ENCODE assay signal across 8 cellular contexts in genomic region chr18:9095297-9096012, GRCh38. TPM values are rescaled to one million over a fixed set of nuclear protein-coding genes. Genes with fewer than 3 reads are reported as not detected.
DNase-seq lines count a peak whose midpoint lies in the region; ATAC-seq and TF ChIP-seq lines count a peak whose summit lies in the region.

No MANE protein-coding gene starts in this region.

- TF ChIP-seq CTCF in stomach (IDR thresholded peaks at IDR 0.05), result no peak

- no peak for TF ChIP-seq EP300 in stomach (IDR thresholded peaks at IDR 0.05)

- H3K27me3 ChIP-seq in esophagus (ENCODE audit: control insufficient read depth in 1 of 2, insufficient read depth in 2 of 2, low read length in 2 of 2), result no peaks in the 10 kb centered on the region
- no peaks in the 10 kb centered on the region for H3K27me3 ChIP-seq in stomach

- H3K27ac ChIP-seq in esophagus (ENCODE audit: low read depth in 2 of 2, low read length in 1 of 2), result peak overlapping the region; percentile 5 to 35
- peak overlapping the region in 4 of 5 donors; percentile 44 to 75 (median 69) for H3K27ac ChIP-seq in stomach

- intact Hi-C loops in stomach (cut with DNase I; ENCODE audit: low total_unique reads), result no loop called here

- 49 to 55% methylated on average over 9 of the region's 9 CpGs for WGBS in esophagus, 2 donors
- whole genome bisulfite sequencing in stomach, 5 donors, result 37 to 50% (median 39%) methylated on average over 9 of the region's 9 CpGs

- H3K36me3 ChIP-seq in esophagus (ENCODE audit: control insufficient read depth in 2 of 2, insufficient read depth in 2 of 2, low read length in 1 of 2) (no peaks in the 10 kb centered on the region), stomach (no peaks in the 10 kb centered on the region)

- no peak overlapping the region for H3K4me3 ChIP-seq in esophagus (ENCODE audit: low read depth in 1 of 2, low read length in 2 of 2)
- no peak overlapping the region for H3K4me3 ChIP-seq in stomach

- DNase-seq in SKM-1 (lab: John Stamatoyannopoulos, UW; ENCODE audit: unreplicated experiment) (peak; percentile 18), SKM-1 treated with dmso at 0.1 percent for 144 hours (lab: John Stamatoyannopoulos, UW; ENCODE audit: unreplicated experiment) (no peak), T-helper 9 cell (peak; percentile 15), stomach (no peak), kidney tubule cell (ENCODE audit: low spot score) (no peak), GM19240 (ENCODE audit: insufficient read length, low spot score) (no peak)

- H3K4me1 ChIP-seq in esophagus (ENCODE audit: control insufficient read depth in 2 of 2, insufficient read depth in 2 of 2, low read length in 1 of 2) (no peaks in the 10 kb centered on the region), stomach (peaks cover 14 to 34% (median 19%) of the 10 kb centered on the region in 4 donors)

- TF ChIP-seq POLR2A in stomach (IDR thresholded peaks at IDR 0.05), result no peak

- H3K9me3 ChIP-seq in esophagus (ENCODE audit: control insufficient read depth in 2 of 2, insufficient read depth in 1 of 2, low read depth in 1 of 2, low read length in 1 of 2), result no peaks in the 10 kb centered on the region
- no peaks in the 10 kb centered on the region for H3K9me3 ChIP-seq in stomach

- ATAC-seq in HG03066 (IDR thresholded peaks at IDR 0.05; ENCODE audit: low read depth, unreplicated experiment), result peak; percentile 97

RNA-seq across cellular contexts. Expression of gene NDUFV2, which starts 7.0 kb away (rescaled TPM):
- polyA plus RNA-seq in esophagus (100 to 1,000 TPM; 163 to 222 TPM), stomach (100 to 1,000 TPM; 214 to 283 (median 222) TPM)
- total RNA-seq in stomach, result 100 to 1,000 TPM in 2 of 5 donors, 10 to 100 TPM in 3; 69.4 to 251 (median 98.2) TPM

RNA-seq across cellular contexts. Expression of gene ANKRD12, which starts 41.1 kb away (rescaled TPM):
- polyA plus RNA-seq in esophagus, result 10 to 100 TPM in 1 of 2 donors, 1 to 10 TPM in 1; 6.1 to 33.0 TPM
- total RNA-seq in stomach, result 10 to 100 TPM; 19.1 to 54.5 (median 49.6) TPM
- 10 to 100 TPM in 2 of 3 donors, 1 to 10 TPM in 1; 10.0 to 85.5 (median 14.0) TPM for polyA plus RNA-seq in stomach

Comparison
In these comparisons a context has a peak if more than half of its experiments do, and no peak if none do; other contexts are left out.
1. DNase-seq: peak in SKM-1 (single experiment) and T-helper 9 cell (single experiment); none in SKM-1 treated with dmso at 0.1 percent for 144 hours (single experiment), stomach (single experiment), kidney tubule cell (single experiment) and GM19240 (single experiment).